In genomic region chr9:97696823-97697601, GRCh38 we compare ENCODE assay signal across 8 cellular contexts. TPM values are rescaled to one million over a fixed set of nuclear protein-coding genes. Genes with fewer than 3 reads are reported as not detected.
DNase-seq lines count a peak whose midpoint lies in the region; ATAC-seq and TF ChIP-seq lines count a peak whose summit lies in the region.

Gene XPA (minus strand): TSS chr9:97697340. CDS start chr9:97697292, 48 bp downstream.

- H3K4me3 Mint-ChIP-seq in Calu3 (ENCODE audit: low read depth, unreplicated experiment), result peak within 1 kb of the TSS; percentile 80
- peak within 1 kb of the TSS; percentile 74 for H3K4me3 Mint-ChIP-seq in endodermal cell
- H3K4me3 Mint-ChIP-seq in mesothelial cell of epicardium, result peak within 1 kb of the TSS; percentile 83

- no peak for TF ChIP-seq CTCF in Calu3 (IDR thresholded peaks at IDR 0.05; ENCODE audit: unreplicated experiment)
- no peak for TF ChIP-seq CTCF in endodermal cell (conservative IDR thresholded peaks at IDR 0.05)
- TF ChIP-seq CTCF in mesothelial cell of epicardium (IDR thresholded peaks at IDR 0.05; ENCODE audit: unreplicated experiment), result no peak

- intact Hi-C loops in Calu3 (cut with micrococcal nuclease; ENCODE audit: unreplicated experiment), result loop anchor here (5.0 kb wide), 1 partner anchor 205 kb away; no protein-coding TSS in a partner anchor

- H3K27ac Mint-ChIP-seq in Calu3 (ENCODE audit: unreplicated experiment) (no peak within 1 kb of the TSS), endodermal cell (peak within 1 kb of the TSS; percentile 18), mesothelial cell of epicardium (peak within 1 kb of the TSS; percentile 96)

- WGBS in endodermal cell (ENCODE audit: insufficient coverage in 1 of 2, insufficient read length in 1 of 2), 2 experiments, result 0% methylated on average over 19 to 80 of the region's 80 CpGs

- H3K27me3 ChIP-seq in HUES48 (ENCODE audit: control insufficient read depth, insufficient read depth, low read length) (peaks cover 29% of the 10 kb centered on the region), NT2/D1 (ENCODE audit: insufficient read depth, insufficient read length) (peaks cover 43% of the 10 kb centered on the region), endodermal cell (ENCODE audit: control insufficient read depth, insufficient read depth, low read length, poor library complexity, severe bottlenecking) (no peaks in the 10 kb centered on the region)

- H3K9ac ChIP-seq in HUES48 (ENCODE audit: low read depth, low read length), result peak within 1 kb of the TSS; percentile 61
- H3K9ac ChIP-seq in NT2/D1 (ENCODE audit: insufficient read length, low read depth), result peak within 1 kb of the TSS; percentile 95
- H3K9ac ChIP-seq in endodermal cell (ENCODE audit: extremely low read depth, low read length, poor library complexity, severe bottlenecking), result peak within 1 kb of the TSS; percentile 62

- H3K36me3 Mint-ChIP-seq in Calu3 (ENCODE audit: insufficient read depth, unreplicated experiment) (peaks cover 16% of the 10 kb centered on the region), endodermal cell (ENCODE audit: low read depth) (peaks cover 6% of the 10 kb centered on the region), mesothelial cell of epicardium (peaks cover 1% of the 10 kb centered on the region)

- CTCF ChIA-PET in Calu3 (lab: Charles Lee), result interaction anchor here (0.5 to 0.9 kb wide), 2 partner anchors 18 to 204 kb away, joined by 3 to 7 read pairs; no protein-coding TSS in a partner anchor

- H3K9me3 ChIP-seq in HUES48 (ENCODE audit: control insufficient read depth, insufficient read depth, low read length) (no peaks in the 10 kb centered on the region), NT2/D1 (ENCODE audit: insufficient read depth, low read length) (no peaks in the 10 kb centered on the region), endodermal cell (ENCODE audit: control insufficient read depth, low read length) (no peaks in the 10 kb centered on the region)

- peak; percentile 95 for DNase-seq in Calu3
- DNase-seq in NT2/D1 (ENCODE audit: low read depth, low spot score), result peak; percentile 92
- peak; percentile 91 for DNase-seq in activated CD8-positive, alpha-beta memory T cell treated with anti-CD3 and anti-CD28 coated beads, Interleukin-2, amount 50 U/mL, for 24 hours (ENCODE audit: extremely low read depth)
- DNase-seq in endodermal cell, result peak; percentile 99
- peak; percentile 98 to 99 for DNase-seq in mesothelial cell of epicardium (ENCODE audit: low spot score in 2 of 2, unreplicated experiment in 2 of 2)
- peak; percentile 94 to 96 for DNase-seq in stimulated activated CD8-positive, alpha-beta memory T cell treated with anti-CD3 and anti-CD28 coated beads, Interleukin-15, amount 100 ng/mL, for 4 hours (ENCODE audit: low read depth in 2 of 2)

- H3K4me3 ChIP-seq in HUES48 (ENCODE audit: low read depth, low read length), result peak within 1 kb of the TSS; percentile 84
- H3K4me3 ChIP-seq in NT2/D1 (ENCODE audit: insufficient read length, low read depth), result peak within 1 kb of the TSS; percentile 91
- peak within 1 kb of the TSS; percentile 91 for H3K4me3 ChIP-seq in endodermal cell (ENCODE audit: low read length)

- H3K4me1 Mint-ChIP-seq in Calu3 (ENCODE audit: low read depth, unreplicated experiment) (peaks cover 47% of the 10 kb centered on the region), endodermal cell (peaks cover 45% of the 10 kb centered on the region), mesothelial cell of epicardium (peaks cover 50% of the 10 kb centered on the region)

- peak within 1 kb of the TSS; percentile 77 for H3K27ac ChIP-seq in HUES48 (ENCODE audit: low read depth, low read length)
- peak within 1 kb of the TSS; percentile 57 for H3K27ac ChIP-seq in endodermal cell (ENCODE audit: low read depth, low read length)

- ATAC-seq in GM21390 (IDR thresholded peaks at IDR 0.05; ENCODE audit: unreplicated experiment), result peak; percentile 86

- H3K27me3 Mint-ChIP-seq in Calu3 (ENCODE audit: unreplicated experiment) (no peaks in the 10 kb centered on the region), endodermal cell (ENCODE audit: insufficient read depth) (peaks cover 4% of the 10 kb centered on the region), mesothelial cell of epicardium (ENCODE audit: low read depth) (no peaks in the 10 kb centered on the region)

- H3K9me3 Mint-ChIP-seq in Calu3 (ENCODE audit: low read depth, unreplicated experiment) (no peaks in the 10 kb centered on the region), endodermal cell (no peaks in the 10 kb centered on the region), mesothelial cell of epicardium (no peaks in the 10 kb centered on the region)

- no TSS peak for BruUV-seq in Calu3 (replicated peaks; lab: Mats Ljungman, UMichigan)

- H3K36me3 ChIP-seq in HUES48 (ENCODE audit: control insufficient read depth, insufficient read depth, low read length) (no peaks in the 10 kb centered on the region), NT2/D1 (ENCODE audit: insufficient read depth, insufficient read length, low read length) (peaks cover 13% of the 10 kb centered on the region), endodermal cell (ENCODE audit: control insufficient read depth, insufficient read depth, low read length) (no peaks in the 10 kb centered on the region)

- H3K4me1 ChIP-seq in HUES48 (ENCODE audit: control insufficient read depth, insufficient read depth, low read length) (peaks cover 11% of the 10 kb centered on the region), NT2/D1 (ENCODE audit: insufficient read depth, insufficient read length) (peaks cover 4% of the 10 kb centered on the region), endodermal cell (ENCODE audit: control insufficient read depth, insufficient read depth, low read length) (peaks cover 10% of the 10 kb centered on the region)

RNA-seq across cellular contexts. Expression of gene XPA, which starts in this region (rescaled TPM):
- total RNA-seq in Calu3 (2022), result 5.4 and 5.9 TPM in 2 replicates
- total RNA-seq in endodermal cell, result 1 to 10 TPM; 4.9 to 7.3 TPM
- polyA plus RNA-seq in endodermal cell (2013, experiment 1 of 2), result 12.4 TPM
- polyA plus RNA-seq in endodermal cell (2013, experiment 2 of 2), result 11.7 TPM
- total RNA-seq in mesothelial cell of epicardium, result 15.5 to 17.5 TPM (median 15.9 TPM) in 3 replicates

Comparison
In these comparisons a context has a peak if more than half of its experiments do, and no peak if none do; other contexts are left out.
1. Peak in every context shown above with its lines: DNase-seq, ATAC-seq, H3K4me3 ChIP-seq and H3K27ac ChIP-seq.